11 cellular contexts compared by ENCODE assay signal in the genomic region with DNA sequence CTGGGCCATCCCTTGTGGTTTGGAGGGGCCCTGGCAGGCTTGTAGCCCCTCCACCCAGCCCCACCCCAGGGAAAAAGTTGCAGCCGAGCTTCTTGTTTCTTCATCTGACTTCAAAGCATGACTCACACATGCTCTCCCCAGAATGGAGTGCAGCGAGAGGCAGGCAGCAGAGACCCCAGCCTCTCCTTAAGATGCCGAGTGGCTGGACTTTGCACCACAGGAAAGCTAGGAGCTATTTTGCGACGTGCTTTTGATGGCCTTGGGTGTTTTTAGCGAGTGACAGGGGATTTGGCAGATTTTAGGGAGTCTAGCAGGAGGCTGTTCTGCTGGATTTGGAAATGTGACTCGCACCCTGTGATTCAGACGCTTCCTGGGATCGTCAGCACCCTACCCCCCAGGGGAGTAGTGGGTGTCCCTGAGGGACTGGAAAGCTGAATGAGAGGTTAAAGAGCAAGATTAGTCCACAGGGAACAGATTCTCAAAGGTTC. TPM values are rescaled to one million over a fixed set of nuclear protein-coding genes. Genes with fewer than 3 reads are reported as not detected.
A peak's percentile ranks its signal among the peaks of the same experiment; 100 is the strongest.
DNase-seq lines count a peak whose midpoint lies in the region; ATAC-seq and TF ChIP-seq lines count a peak whose summit lies in the region.
"Had no signal": no experiment of that assay in that cellular context is flagged by ENCODE, and none has a peak within 500 bp of the region (broad histone marks: within the 10 kb centered on the region; RNA-seq: fewer than 3 reads in every experiment).

No MANE protein-coding gene starts in this region.

- H3K27ac Mint-ChIP-seq in activated CD8-positive, alpha-beta T cell treated with anti-CD3 and anti-CD28 coated beads for 36 hours: peak overlapping the region; percentile 81
- H3K27ac Mint-ChIP-seq in mesothelial cell of epicardium: no peak overlapping the region

- no peak for TF ChIP-seq CTCF in heart right ventricle (IDR thresholded peaks at IDR 0.05)
- TF ChIP-seq CTCF in activated CD8-positive, alpha-beta T cell treated with anti-CD3 and anti-CD28 coated beads for 36 hours (IDR thresholded peaks at IDR 0.05): no peak
- TF ChIP-seq CTCF in gastroesophageal sphincter (IDR thresholded peaks at IDR 0.05): no peak
- no peak for TF ChIP-seq CTCF in mesothelial cell of epicardium (IDR thresholded peaks at IDR 0.05; ENCODE audit: unreplicated experiment)

- peak in 2 of 3 donors; percentile 13 to 19 for DNase-seq in right cardiac atrium
- DNase-seq in heart right ventricle: no peak
- DNase-seq in activated CD8-positive, alpha-beta T cell treated with anti-CD3 and anti-CD28 coated beads for 36 hours: peak; percentile 49
- no peak for DNase-seq in aorta
- DNase-seq in mesothelial cell of epicardium (ENCODE audit: low spot score in 2 of 2, unreplicated experiment in 2 of 2): no peak
- DNase-seq: NCI-H1436 treated with DMSO at 0.1 percent for 48 hours; stimulated activated naive CD4-positive, alpha-beta T cell treated with Interleukin-2 at 50 U/mL for 16 hours had no signal

- H3K36me3 Mint-ChIP-seq in activated CD8-positive, alpha-beta T cell treated with anti-CD3 and anti-CD28 coated beads for 36 hours (ENCODE audit: low read depth): no peaks in the 10 kb centered on the region
- H3K36me3 Mint-ChIP-seq in mesothelial cell of epicardium: no peaks in the 10 kb centered on the region

- H3K4me3 ChIP-seq in right cardiac atrium (ENCODE audit: low read length) (no peak overlapping the region), heart right ventricle (no peak overlapping the region), gastroesophageal sphincter (no peak overlapping the region), aorta (ENCODE audit: low read length in 2 of 2) (no peak overlapping the region)
- H3K4me3 ChIP-seq: prostate gland had no signal

- ATAC-seq in right cardiac atrium (no peak), heart right ventricle (no peak), gastroesophageal sphincter (peak; percentile 39), GM19455 (IDR thresholded peaks at IDR 0.05; ENCODE audit: unreplicated experiment) (no peak), aorta (ENCODE audit: low FRiP score) (no peak), HG02840 (IDR thresholded peaks at IDR 0.05; ENCODE audit: low FRiP score, unreplicated experiment) (no peak)
- peak; percentile 34 for ATAC-seq in activated CD8-positive, alpha-beta T cell treated with anti-CD3 and anti-CD28 coated beads for 36 hours

- no peaks in the 10 kb centered on the region for H3K27me3 Mint-ChIP-seq in activated CD8-positive, alpha-beta T cell treated with anti-CD3 and anti-CD28 coated beads for 36 hours
- no peaks in the 10 kb centered on the region for H3K27me3 Mint-ChIP-seq in mesothelial cell of epicardium (ENCODE audit: low read depth)

- no peak overlapping the region for H3K4me3 Mint-ChIP-seq in activated CD8-positive, alpha-beta T cell treated with anti-CD3 and anti-CD28 coated beads for 36 hours
- H3K4me3 Mint-ChIP-seq in mesothelial cell of epicardium: no peak overlapping the region

- H3K27me3 ChIP-seq in right cardiac atrium (ENCODE audit: control insufficient read depth, insufficient read depth): no peaks in the 10 kb centered on the region
- H3K27me3 ChIP-seq in heart right ventricle: no peaks in the 10 kb centered on the region
- no peaks in the 10 kb centered on the region for H3K27me3 ChIP-seq in gastroesophageal sphincter
- H3K27me3 ChIP-seq in aorta (ENCODE audit: control insufficient read depth in 1 of 2, insufficient read depth in 2 of 2, low read length in 1 of 2): no peaks in the 10 kb centered on the region

- TF ChIP-seq POLR2A in gastroesophageal sphincter (IDR thresholded peaks at IDR 0.05): no peak

- CTCF ChIA-PET in activated CD8-positive, alpha-beta T cell treated with anti-CD3 and anti-CD28 coated beads for 36 hours (lab: Charles Lee): interaction anchor here (0.7 to 1.5 kb wide), 8 partner anchors 10 to 176 kb away, joined by 3 to 7 read pairs (median 4); no protein-coding TSS in a partner anchor

- H3K9me3 ChIP-seq in right cardiac atrium (ENCODE audit: control insufficient read depth, low read length) (no peaks in the 10 kb centered on the region), heart right ventricle (no peaks in the 10 kb centered on the region), gastroesophageal sphincter (no peaks in the 10 kb centered on the region), aorta (ENCODE audit: control insufficient read depth, low read length) (no peaks in the 10 kb centered on the region)
- H3K9me3 ChIP-seq: prostate gland had no signal

- H3K4me1 ChIP-seq in right cardiac atrium (ENCODE audit: control insufficient read depth, insufficient read depth, low read length) (peaks cover 28% of the 10 kb centered on the region), heart right ventricle (peaks cover 23 to 73% (median 60%) of the 10 kb centered on the region in 9 donors), gastroesophageal sphincter (peaks cover 0 to 59% (median 20%) of the 10 kb centered on the region in 3 donors), aorta (ENCODE audit: control insufficient read depth in 1 of 2, insufficient read depth in 2 of 2, low read length in 2 of 2) (no peaks in the 10 kb centered on the region)
- H3K4me1 ChIP-seq: prostate gland had no signal

- peaks cover 70% of the 10 kb centered on the region for H3K4me1 Mint-ChIP-seq in activated CD8-positive, alpha-beta T cell treated with anti-CD3 and anti-CD28 coated beads for 36 hours (ENCODE audit: low read depth)
- H3K4me1 Mint-ChIP-seq in mesothelial cell of epicardium: peaks cover 18% of the 10 kb centered on the region

- POLR2A ChIA-PET in activated CD8-positive, alpha-beta T cell treated with anti-CD3 and anti-CD28 coated beads for 36 hours (lab: Charles Lee): interaction anchor here (1.3 to 6.7 kb wide), 2 partner anchors 13 to 15 kb away, joined by 8 to 55 read pairs; a partner anchor contains a TSS

- TF ChIP-seq EP300 in gastroesophageal sphincter (IDR thresholded peaks at IDR 0.05): no peak

- H3K9me3 Mint-ChIP-seq in activated CD8-positive, alpha-beta T cell treated with anti-CD3 and anti-CD28 coated beads for 36 hours: no peaks in the 10 kb centered on the region
- no peaks in the 10 kb centered on the region for H3K9me3 Mint-ChIP-seq in mesothelial cell of epicardium

- peaks cover 0 to 18% (median 7%) of the 10 kb centered on the region in 9 donors for H3K36me3 ChIP-seq in heart right ventricle
- H3K36me3 ChIP-seq in gastroesophageal sphincter: peaks cover 0 to 18% of the 10 kb centered on the region in 2 donors
- no peaks in the 10 kb centered on the region for H3K36me3 ChIP-seq in aorta (ENCODE audit: control insufficient read depth in 1 of 2, insufficient read depth in 2 of 2, low read length in 1 of 2)
- H3K36me3 ChIP-seq: prostate gland had no signal

- H3K27ac ChIP-seq in right cardiac atrium (ENCODE audit: low read length): no peak overlapping the region
- peak overlapping the region in 1 of 10 donors; percentile 21 for H3K27ac ChIP-seq in heart right ventricle
- H3K27ac ChIP-seq in gastroesophageal sphincter: no peak overlapping the region
- H3K27ac ChIP-seq in aorta (ENCODE audit: low read depth in 1 of 2, low read length in 2 of 2): no peak overlapping the region
- H3K27ac ChIP-seq: prostate gland had no signal

- intact Hi-C loops in right cardiac atrium (cut with DNase I): no loop called here
- intact Hi-C loops in heart right ventricle (cut with DNase I): loop anchor here in 2 of 10 donors (10.0 kb wide), 1 partner anchor 50 kb away; no protein-coding TSS in a partner anchor
- intact Hi-C loops in activated CD8-positive, alpha-beta T cell treated with anti-CD3 and anti-CD28 coated beads for 36 hours (cut with micrococcal nuclease): loop anchor here (5.0 kb wide), 1 partner anchor 37 kb away; no protein-coding TSS in a partner anchor
- intact Hi-C loops in aorta (cut with DNase I): no loop called here

- 67% methylated on average over 9 of the region's 9 CpGs for WGBS in right cardiac atrium
- 66 to 79% methylated on average over 9 of the region's 9 CpGs for WGBS in heart right ventricle, 2 donors
- WGBS in gastroesophageal sphincter (ENCODE audit: low coverage in 1 of 2), 2 donors: 47% methylated on average over 2 of the region's 9 CpGs; no CpG with 5 or more reads in 1 of the 2 donors
- WGBS in aorta, 2 donors: 31 to 38% methylated on average over 9 of the region's 9 CpGs

RNA-seq across cellular contexts. Expression of a gene that starts 14.2 kb away (rescaled TPM):
- 10 to 100 TPM; 15.4 to 17.8 (median 16.9) TPM for total RNA-seq in right cardiac atrium
- 11.6 TPM for polyA plus RNA-seq in right cardiac atrium
- 10 to 100 TPM; 12.1 to 17.8 (median 16.0) TPM for total RNA-seq in heart right ventricle
- 1 to 10 TPM; 8.9 to 9.7 TPM for polyA plus RNA-seq in heart right ventricle
- total RNA-seq in activated CD8-positive, alpha-beta T cell treated with anti-CD3 and anti-CD28 coated beads for 36 hours: 10 to 100 TPM; 14.7 to 17.6 TPM
- 10 to 100 TPM; 19.0 to 26.2 (median 22.8) TPM for total RNA-seq in gastroesophageal sphincter
- total RNA-seq in aorta: 10 to 100 TPM; 17.5 to 21.2 TPM
- 1 to 10 TPM; 4.8 to 9.4 TPM for polyA plus RNA-seq in aorta
- 23.8 to 25.0 TPM (median 23.9 TPM) in 3 replicates for total RNA-seq in mesothelial cell of epicardium

RNA-seq across cellular contexts. Expression of a gene that starts 15.8 kb away (rescaled TPM):
- 10 to 100 TPM; 11.5 to 13.9 (median 12.5) TPM for total RNA-seq in right cardiac atrium
- 11.6 TPM for polyA plus RNA-seq in right cardiac atrium
- 10 to 100 TPM in 2 of 10 donors, 1 to 10 TPM in 8; 5.7 to 11.5 (median 9.0) TPM for total RNA-seq in heart right ventricle
- 1 to 10 TPM; 5.3 to 8.8 TPM for polyA plus RNA-seq in heart right ventricle
- total RNA-seq in activated CD8-positive, alpha-beta T cell treated with anti-CD3 and anti-CD28 coated beads for 36 hours: 1 to 10 TPM; 4.3 to 5.1 TPM
- 10 to 100 TPM in 2 of 4 donors, 1 to 10 TPM in 2; 7.8 to 18.4 (median 11.7) TPM for total RNA-seq in gastroesophageal sphincter
- 10 to 100 TPM; 14.0 to 21.4 TPM for total RNA-seq in aorta
- polyA plus RNA-seq in aorta: 10 to 100 TPM in 1 of 2 donors, 1 to 10 TPM in 1; 2.8 to 15.6 TPM
- total RNA-seq in mesothelial cell of epicardium: 39.2 to 41.9 TPM (median 40.4 TPM) in 3 replicates

RNA-seq across cellular contexts. Expression of a gene that starts 49.4 kb away (rescaled TPM):
- total RNA-seq in right cardiac atrium (10 to 100 TPM; 60.5 to 85.6 (median 75.4) TPM), heart right ventricle (100 to 1,000 TPM in 7 of 10 donors, 10 to 100 TPM in 3; 71.1 to 143 (median 109) TPM), gastroesophageal sphincter (10 to 100 TPM; 26.1 to 80.2 (median 50.1) TPM), aorta (10 to 100 TPM; 41.7 to 63.0 TPM), mesothelial cell of epicardium (101 to 117 TPM (median 104 TPM) in 3 replicates)
- polyA plus RNA-seq in right cardiac atrium (60.5 TPM), heart right ventricle (10 to 100 TPM; 42.2 to 44.4 TPM), aorta (10 to 100 TPM; 16.4 to 48.4 TPM)
- total RNA-seq in activated CD8-positive, alpha-beta T cell treated with anti-CD3 and anti-CD28 coated beads for 36 hours: 10 to 100 TPM; 56.9 to 65.0 TPM

Comparison
In these comparisons a context has a peak if more than half of its experiments do, and no peak if none do; other contexts are left out.
1. DNase-seq: peak in right cardiac atrium (2 of 3) and activated CD8-positive, alpha-beta T cell treated with anti-CD3 and anti-CD28 coated beads for 36 hours (single experiment); none in heart right ventricle (0 of 2), aorta (0 of 2) and mesothelial cell of epicardium (0 of 2).
2. ATAC-seq: peak in activated CD8-positive, alpha-beta T cell treated with anti-CD3 and anti-CD28 coated beads for 36 hours (single experiment) and gastroesophageal sphincter (single experiment); none in right cardiac atrium (0 of 2), heart right ventricle (0 of 8), GM19455 (single experiment), aorta (single experiment) and HG02840 (single experiment).